Comparison of ENCODE assay signal across 27 cellular contexts in genomic region chr3:2856062-2856792, GRCh38.
DNase-seq lines count a peak whose midpoint lies in the region; ATAC-seq and TF ChIP-seq lines count a peak whose summit lies in the region.
"Had no signal": no experiment of that assay in that cellular context is flagged by ENCODE, and none has a peak within 500 bp of the region (broad histone marks: within the 10 kb centered on the region; RNA-seq: fewer than 3 reads in every experiment).

No MANE protein-coding gene starts in this region.

- H3K27ac ChIP-seq in naive thymus-derived CD4-positive, alpha-beta T cell (ENCODE audit: low read depth, low read length): no peak overlapping the region
- H3K27ac ChIP-seq: body of pancreas, heart right ventricle, thyroid gland had no signal

- no peaks in the 10 kb centered on the region for H3K36me3 Mint-ChIP-seq in naive thymus-derived CD4-positive, alpha-beta T cell
- peaks cover 6% of the 10 kb centered on the region for H3K36me3 Mint-ChIP-seq in Caco-2 (ENCODE audit: insufficient read depth, unreplicated experiment)
- H3K36me3 Mint-ChIP-seq: CD14-positive monocyte; naive thymus-derived CD8-positive, alpha-beta T cell had no signal

- H3K4me1 ChIP-seq in naive thymus-derived CD4-positive, alpha-beta T cell (ENCODE audit: control insufficient read depth in 2 of 2, insufficient read depth in 2 of 2, low read length in 2 of 2): no peaks in the 10 kb centered on the region
- H3K4me1 ChIP-seq in Caco-2: peaks cover 5% of the 10 kb centered on the region
- H3K4me1 ChIP-seq: heart right ventricle, thyroid gland had no signal

- H3K4me3 ChIP-seq in naive thymus-derived CD4-positive, alpha-beta T cell (ENCODE audit: low read length): no peak overlapping the region
- H3K4me3 ChIP-seq in Caco-2 (ENCODE audit: low read depth, low read length): no peak overlapping the region
- H3K4me3 ChIP-seq: body of pancreas, heart right ventricle, thyroid gland had no signal

- no peaks in the 10 kb centered on the region for H3K27me3 ChIP-seq in naive thymus-derived CD4-positive, alpha-beta T cell (ENCODE audit: control insufficient read depth in 2 of 2, insufficient read depth in 2 of 2, low read length in 2 of 2)
- H3K27me3 ChIP-seq in Caco-2 (replicated peaks; ENCODE audit: control insufficient read depth, insufficient read depth, low read length): no peaks in the 10 kb centered on the region
- H3K27me3 ChIP-seq: body of pancreas, heart right ventricle, thyroid gland had no signal

- H3K36me3 ChIP-seq in naive thymus-derived CD4-positive, alpha-beta T cell (ENCODE audit: control insufficient read depth in 2 of 3, insufficient read depth in 3 of 3, low read length in 3 of 3): no peaks in the 10 kb centered on the region
- no peaks in the 10 kb centered on the region for H3K36me3 ChIP-seq in Caco-2 (ENCODE audit: control insufficient read depth, insufficient read depth, low read length)
- H3K36me3 ChIP-seq: heart right ventricle, thyroid gland had no signal

- TF ChIP-seq CTCF in Caco-2 (IDR thresholded peaks at IDR 0.05; ENCODE audit: insufficient read depth in 1 of 2, low read depth in 1 of 2, low read length in 1 of 2, severe bottlenecking in 1 of 2, unreplicated experiment in 1 of 2): no peak

- DNase-seq in Daoy (ENCODE audit: low read depth) (peak; percentile 18), H4 (ENCODE audit: low spot score) (peak; percentile 19), cerebellar cortex (ENCODE audit: low spot score) (peak; percentile 23), DMS79 treated with DMSO at 0.1 percent for 48 hours (lab: John Stamatoyannopoulos, UW) (no peak), Caco-2 (no peak), A172 (ENCODE audit: low spot score) (no peak)
- no peak for DNase-seq in naive thymus-derived CD4-positive, alpha-beta T cell
- DNase-seq: activated CD4-positive, alpha-beta T cell treated with anti-CD3 and anti-CD28 coated beads for 36 hours; activated gamma-delta T cell treated with Interleukin-2 at 50 U/mL for 16 hours; activated T-cell treated with anti-CD3 and anti-CD28 coated beads, Interleukin-2, amount 50 U/mL, for 1 hour; body of pancreas; effector CD8-positive, alpha-beta T cell; foreskin fibroblast; GOT3; heart right ventricle; NCI-H1092; NCI-H2029; NCI-H226; SHP77 treated with DMSO at 0.1 percent for 48 hours; stimulated activated naive CD8-positive, alpha-beta T cell treated with anti-CD3 and anti-CD28 coated beads, Interleukin-15, amount 100 ng/mL, for 72 hours; T-helper 1 cell; thyroid gland had no signal

- H3K4me3 Mint-ChIP-seq in naive thymus-derived CD4-positive, alpha-beta T cell: no peak overlapping the region
- no peak overlapping the region for H3K4me3 Mint-ChIP-seq in Caco-2 (ENCODE audit: unreplicated experiment)
- H3K4me3 Mint-ChIP-seq: activated CD4-positive, alpha-beta T cell treated with anti-CD3 and anti-CD28 coated beads for 36 hours; CD14-positive monocyte; naive thymus-derived CD8-positive, alpha-beta T cell; stimulated activated naive CD8-positive, alpha-beta T cell treated with anti-CD3 and anti-CD28 coated beads, Interleukin-15, amount 100 ng/mL, for 72 hours had no signal

- POLR2A ChIA-PET in naive thymus-derived CD4-positive, alpha-beta T cell (lab: Charles Lee): no interaction called here
- POLR2A ChIA-PET in Caco-2 (lab: Charles Lee): no interaction called here

- peak; percentile 18 for ATAC-seq in naive thymus-derived CD4-positive, alpha-beta T cell
- no peak for ATAC-seq in GM19455 (IDR thresholded peaks at IDR 0.05; ENCODE audit: unreplicated experiment)
- ATAC-seq: activated CD4-positive, alpha-beta T cell treated with anti-CD3 and anti-CD28 coated beads for 36 hours; body of pancreas; left lobe of liver; naive thymus-derived CD8-positive, alpha-beta T cell; sciatic nerve; stimulated activated naive CD8-positive, alpha-beta T cell treated with anti-CD3 and anti-CD28 coated beads, Interleukin-15, amount 100 ng/mL, for 72 hours had no signal

- no peaks in the 10 kb centered on the region for H3K9me3 Mint-ChIP-seq in naive thymus-derived CD4-positive, alpha-beta T cell
- H3K9me3 Mint-ChIP-seq in Caco-2 (ENCODE audit: unreplicated experiment): peaks cover 3% of the 10 kb centered on the region
- H3K9me3 Mint-ChIP-seq: naive thymus-derived CD8-positive, alpha-beta T cell; stimulated activated naive CD8-positive, alpha-beta T cell treated with anti-CD3 and anti-CD28 coated beads, Interleukin-15, amount 100 ng/mL, for 72 hours had no signal

- H3K9me3 ChIP-seq in naive thymus-derived CD4-positive, alpha-beta T cell (ENCODE audit: control insufficient read depth in 2 of 3, low read length in 3 of 3): no peaks in the 10 kb centered on the region
- no peaks in the 10 kb centered on the region for H3K9me3 ChIP-seq in Caco-2
- H3K9me3 ChIP-seq: body of pancreas, heart right ventricle, thyroid gland had no signal

- intact Hi-C loops in naive thymus-derived CD4-positive, alpha-beta T cell (cut with micrococcal nuclease): no loop called here
- intact Hi-C loops in Caco-2 (cut with micrococcal nuclease; ENCODE audit: unreplicated experiment): no loop called here

- H3K4me1 Mint-ChIP-seq in naive thymus-derived CD4-positive, alpha-beta T cell: peaks cover 0 to 5% (median 0%) of the 10 kb centered on the region in 7 donors
- peaks cover 12% of the 10 kb centered on the region for H3K4me1 Mint-ChIP-seq in Caco-2 (ENCODE audit: low read depth, unreplicated experiment)
- H3K4me1 Mint-ChIP-seq: activated CD4-positive, alpha-beta T cell treated with anti-CD3 and anti-CD28 coated beads for 36 hours; CD14-positive monocyte; stimulated activated naive CD8-positive, alpha-beta T cell treated with anti-CD3 and anti-CD28 coated beads, Interleukin-15, amount 100 ng/mL, for 72 hours had no signal

- BruUV-seq in Caco-2 (replicated peaks; lab: Mats Ljungman, UMichigan): no TSS peak

- no peak overlapping the region for H3K27ac Mint-ChIP-seq in naive thymus-derived CD4-positive, alpha-beta T cell
- no peak overlapping the region for H3K27ac Mint-ChIP-seq in Caco-2 (ENCODE audit: unreplicated experiment)
- H3K27ac Mint-ChIP-seq: activated CD4-positive, alpha-beta T cell treated with anti-CD3 and anti-CD28 coated beads for 36 hours; CD14-positive monocyte; stimulated activated naive CD8-positive, alpha-beta T cell treated with anti-CD3 and anti-CD28 coated beads, Interleukin-15, amount 100 ng/mL, for 72 hours had no signal

- CTCF ChIA-PET in naive thymus-derived CD4-positive, alpha-beta T cell (lab: Charles Lee): no interaction called here
- CTCF ChIA-PET in Caco-2 (lab: Charles Lee): no interaction called here

- peaks cover 0 to 17% (median 4%) of the 10 kb centered on the region in 5 donors for H3K27me3 Mint-ChIP-seq in naive thymus-derived CD4-positive, alpha-beta T cell
- H3K27me3 Mint-ChIP-seq in Caco-2 (ENCODE audit: insufficient read depth, unreplicated experiment): no peaks in the 10 kb centered on the region
- H3K27me3 Mint-ChIP-seq: stimulated activated naive CD8-positive, alpha-beta T cell treated with anti-CD3 and anti-CD28 coated beads, Interleukin-15, amount 100 ng/mL, for 72 hours had no signal

Comparison
In these comparisons a context has a peak if more than half of its experiments do, and no peak if none do; other contexts are left out.
1. DNase-seq: peak in Daoy (single experiment), H4 (single experiment) and cerebellar cortex (single experiment); none in naive thymus-derived CD4-positive, alpha-beta T cell (0 of 9), DMS79 treated with DMSO at 0.1 percent for 48 hours (single experiment), Caco-2 (0 of 2) and A172 (single experiment).